Comparison of ENCODE assay signal across 8 cellular contexts in genomic region chr15:64153480-64154367, GRCh38. TPM values are rescaled to one million over a fixed set of nuclear protein-coding genes. Genes with fewer than 3 reads are reported as not detected.
DNase-seq lines count a peak whose midpoint lies in the region; ATAC-seq and TF ChIP-seq lines count a peak whose summit lies in the region.

No MANE protein-coding gene starts in this region.

- DNase-seq in G401 (ENCODE audit: low spot score): peak; percentile 90
- DNase-seq in H7: peak; percentile 95
- DNase-seq in RWPE2 (ENCODE audit: low spot score): peak; percentile 92
- DNase-seq in activated T-helper 9 cell treated with anti-CD3 and anti-CD28 coated beads, Interleukin-2, amount 50 U/mL, for 16 hours (ENCODE audit: low read depth): peak; percentile 84
- peak; percentile 29 to 73 for DNase-seq in foreskin keratinocyte
- DNase-seq in superior temporal gyrus (ENCODE audit: extremely low spot score): peak; percentile 96

- H3K4me3 ChIP-seq in H7 (ENCODE audit: insufficient read depth, low read depth, low read length) (no peak overlapping the region), Loucy (ENCODE audit: low read length, poor library complexity, severe bottlenecking) (no peak overlapping the region), RWPE2 (ENCODE audit: severe bottlenecking) (no peak overlapping the region), neutrophil (ENCODE audit: low read depth in 1 of 2, low read length in 1 of 2) (no peak overlapping the region)

- H3K27ac ChIP-seq in RWPE2 (ENCODE audit: poor library complexity, severe bottlenecking): peak overlapping the region; percentile 17
- H3K27ac ChIP-seq in foreskin keratinocyte: no peak overlapping the region
- peak overlapping the region; percentile 44 for H3K27ac ChIP-seq in neutrophil

- ATAC-seq in RWPE2 (ENCODE audit: low read depth) (peak; percentile 79), foreskin keratinocyte (peak; percentile 85)

- H3K27me3 ChIP-seq in H7 (ENCODE audit: control insufficient read depth, insufficient read depth, low read length) (peaks cover 20% of the 10 kb centered on the region), Loucy (ENCODE audit: insufficient read depth, low read length, poor library complexity, severe bottlenecking) (no peaks in the 10 kb centered on the region), RWPE2 (ENCODE audit: insufficient read depth, poor library complexity, severe bottlenecking) (peaks cover 14% of the 10 kb centered on the region), foreskin keratinocyte (peaks cover 24% of the 10 kb centered on the region), neutrophil (peaks cover 46% of the 10 kb centered on the region)

- TF ChIP-seq CTCF in Loucy (conservative IDR thresholded peaks at IDR 0.05; ENCODE audit: low read length) (peak; percentile 97), RWPE2 (IDR thresholded peaks at IDR 0.05; ENCODE audit: poor library complexity, severe bottlenecking) (peak; percentile 100), foreskin keratinocyte (conservative IDR thresholded peaks at IDR 0.05) (peak; percentile 98), neutrophil (IDR thresholded peaks at IDR 0.05) (peak; percentile 94)

- H3K9me3 ChIP-seq in Loucy (ENCODE audit: insufficient read depth, low read depth, low read length): no peaks in the 10 kb centered on the region
- H3K9me3 ChIP-seq in RWPE2 (ENCODE audit: severe bottlenecking): no peaks in the 10 kb centered on the region
- no peaks in the 10 kb centered on the region for H3K9me3 ChIP-seq in neutrophil

- H3K4me2 ChIP-seq in Loucy (ENCODE audit: low read depth, low read length, poor library complexity, severe bottlenecking): peak overlapping the region; percentile 44

- peaks cover 8% of the 10 kb centered on the region; the same call in 1 of the 2 replicates for H3K79me2 ChIP-seq in Loucy (ENCODE audit: insufficient read depth, low read length)

- in situ Hi-C loops in G401 (cut with HindIII; ENCODE audit: low sequenced_read_pairs): no loop called here

- no peak overlapping the region for H3K9ac ChIP-seq in Loucy (ENCODE audit: low read depth, low read length, poor library complexity, severe bottlenecking)

- no peaks in the 10 kb centered on the region for H3K9me2 ChIP-seq in Loucy (replicated peaks; ENCODE audit: low read depth, low read length)

- no peak overlapping the region for H2AFZ ChIP-seq in Loucy (ENCODE audit: low read length)

- H3K4me1 ChIP-seq in Loucy (ENCODE audit: insufficient read depth, low read length, poor library complexity, severe bottlenecking) (peaks cover 18% of the 10 kb centered on the region), RWPE2 (ENCODE audit: insufficient read depth, poor library complexity, severe bottlenecking) (no peaks in the 10 kb centered on the region), foreskin keratinocyte (no peaks in the 10 kb centered on the region), neutrophil (ENCODE audit: control insufficient read depth in 1 of 2, insufficient read depth in 1 of 2, low read depth in 1 of 2, low read length in 1 of 2) (peaks cover 29% of the 10 kb centered on the region in 2 experiments)

- H3F3A ChIP-seq in Loucy (ENCODE audit: low read depth): peaks cover 2% of the 10 kb centered on the region; the same call in 1 of the 2 replicates

- H3K36me3 ChIP-seq in H7 (replicated peaks; ENCODE audit: control insufficient read depth, insufficient read depth, low read length) (peaks cover 30% of the 10 kb centered on the region), Loucy (ENCODE audit: insufficient read depth, low read length) (peaks cover 39% of the 10 kb centered on the region; the same call in 1 of the 2 replicates), RWPE2 (ENCODE audit: low read depth) (peaks cover 47% of the 10 kb centered on the region), neutrophil (peaks cover 50% of the 10 kb centered on the region)

- peaks cover 13% of the 10 kb centered on the region for H4K20me1 ChIP-seq in Loucy (ENCODE audit: insufficient read depth, low read length, poor library complexity, severe bottlenecking)

RNA-seq across cellular contexts. Expression of gene SNX22, which starts 2.2 kb away (rescaled TPM):
- 18.2 and 24.7 TPM in 2 replicates for total RNA-seq in G401 (2014; rRNA removed; shearing (Covaris generic))
- total RNA-seq in H7 (2014; rRNA removed; shearing (Covaris generic)): 1.7 and 2.1 TPM in 2 replicates
- 0.07 and 0.14 TPM in 2 replicates for total RNA-seq in foreskin keratinocyte
- polyA plus RNA-seq in foreskin keratinocyte: 0.29 and 0.33 TPM in 2 replicates

RNA-seq across cellular contexts. Expression of gene PPIB, which starts 9.1 kb away (rescaled TPM):
- 580 and 591 TPM in 2 replicates for total RNA-seq in G401 (2014; rRNA removed; shearing (Covaris generic))
- total RNA-seq in H7 (2014; rRNA removed; shearing (Covaris generic)): 293 and 356 TPM in 2 replicates
- total RNA-seq in foreskin keratinocyte: 684 and 685 TPM in 2 replicates
- polyA plus RNA-seq in foreskin keratinocyte: 1,070 and 1,164 TPM in 2 replicates

RNA-seq across cellular contexts. Expression of gene SNX1, which starts 57.9 kb away (rescaled TPM):
- total RNA-seq in G401 (2014; rRNA removed; shearing (Covaris generic)): 125 and 136 TPM in 2 replicates
- 19.1 and 19.4 TPM in 2 replicates for total RNA-seq in H7 (2014; rRNA removed; shearing (Covaris generic))
- total RNA-seq in foreskin keratinocyte: 63.6 and 70.7 TPM in 2 replicates
- 63.4 and 75.3 TPM in 2 replicates for polyA plus RNA-seq in foreskin keratinocyte
